ENCODE assay signal across 34 cellular contexts in the genomic region with DNA sequence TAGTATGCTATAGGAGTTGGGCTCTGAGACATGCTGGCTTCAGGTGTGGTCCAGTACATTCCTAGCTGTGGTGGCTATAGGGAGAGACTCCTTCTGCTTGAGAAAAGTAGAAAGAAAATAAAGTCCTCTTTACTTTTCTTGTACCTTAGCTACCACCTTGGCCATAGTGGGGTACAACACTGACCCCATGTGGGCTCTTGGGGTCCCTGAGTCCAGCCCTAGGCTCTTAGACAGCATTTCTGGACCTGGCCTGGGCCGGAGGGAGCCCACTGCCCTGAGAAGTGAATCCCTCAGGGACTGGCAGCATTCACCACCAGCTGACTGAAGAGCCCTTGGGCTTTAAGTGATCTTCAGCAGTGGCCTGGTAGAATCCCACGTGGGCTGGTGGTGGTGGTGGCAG.
"Had no signal": no experiment of that assay in that cellular context is flagged by ENCODE, and none has a peak within 500 bp of the region (broad histone marks: within the 10 kb centered on the region; RNA-seq: fewer than 3 reads in every experiment).

No MANE protein-coding gene starts in this region.

- H3K4me3 ChIP-seq: adrenal gland, body of pancreas, colonic mucosa, esophagus squamous epithelium, gastroesophageal sphincter, heart right ventricle, hepatocyte had no signal

- H3K27me3 Mint-ChIP-seq: activated CD4-positive, alpha-beta memory T cell treated with anti-CD3 and anti-CD28 coated beads for 36 hours; activated CD4-positive, alpha-beta T cell treated with anti-CD3 and anti-CD28 coated beads for 36 hours; activated CD4-positive, alpha-beta T cell treated with anti-CD3 and anti-CD28 coated beads, Interleukin-2, amount 10 ng/mL, durations not matched to agents 24 days and 14 days; activated CD8-positive, alpha-beta memory T cell treated with anti-CD3 and anti-CD28 coated beads, Interleukin-2, amount 10 ng/mL, durations not matched to agents 7 days and 5 days; activated naive CD4-positive, alpha-beta T cell treated with anti-CD3 and anti-CD28 coated beads, Interleukin-2, amount 50 U/mL, for 24 hours; activated naive CD8-positive, alpha-beta T cell treated with anti-CD3 and anti-CD28 coated beads for 36 hours; activated naive CD8-positive, alpha-beta T cell treated with anti-CD3 and anti-CD28 coated beads, Interleukin-2, amount 50 U/mL, for 24 hours; T-helper 17 cell had no signal

- H3K36me3 ChIP-seq: adrenal gland, colonic mucosa, esophagus squamous epithelium, gastroesophageal sphincter, heart right ventricle, WERI-Rb-1 had no signal

- H3K4me3 Mint-ChIP-seq: activated CD4-positive, alpha-beta memory T cell treated with anti-CD3 and anti-CD28 coated beads for 36 hours; activated CD4-positive, alpha-beta T cell treated with anti-CD3 and anti-CD28 coated beads for 36 hours; activated CD4-positive, alpha-beta T cell treated with anti-CD3 and anti-CD28 coated beads, Interleukin-2, amount 10 ng/mL, durations not matched to agents 24 days and 14 days; activated CD8-positive, alpha-beta memory T cell treated with anti-CD3 and anti-CD28 coated beads, Interleukin-2, amount 10 ng/mL, durations not matched to agents 7 days and 5 days; activated CD8-positive, alpha-beta T cell treated with anti-CD3 and anti-CD28 coated beads, Interleukin-2, amount 10 ng/mL, durations not matched to agents 7 days and 5 days; activated naive CD4-positive, alpha-beta T cell treated with anti-CD3 and anti-CD28 coated beads for 36 hours; activated naive CD4-positive, alpha-beta T cell treated with anti-CD3 and anti-CD28 coated beads, Interleukin-2, amount 50 U/mL, for 24 hours; activated naive CD8-positive, alpha-beta T cell treated with anti-CD3 and anti-CD28 coated beads for 36 hours; activated naive CD8-positive, alpha-beta T cell treated with anti-CD3 and anti-CD28 coated beads, Interleukin-2, amount 50 U/mL, for 24 hours; activated T-helper 1 cell treated with anti-CD3 and anti-CD28 coated beads, Interleukin-12 subunit alpha, Interleukin-12 subunit beta, Interleukin-2, Interleukin-4 antibody, amounts not matched to agents 30 ng/mL and 10 ng/mL and 1 ng/mL, durations not matched to agents 14 hours and 24 hours and 36 hours; T-helper 17 cell; T-helper 2 cell treated with Interferon-gamma antibody and Interleukin-4, amounts not matched to agents 5 μg/mL and 100 μg/mL, for 36 hours had no signal

- H2AFZ ChIP-seq: hepatocyte had no signal

- H3K36me3 Mint-ChIP-seq: activated CD4-positive, alpha-beta memory T cell treated with anti-CD3 and anti-CD28 coated beads for 36 hours; activated CD8-positive, alpha-beta memory T cell treated with anti-CD3 and anti-CD28 coated beads, Interleukin-2, amount 10 ng/mL, durations not matched to agents 7 days and 5 days; activated naive CD4-positive, alpha-beta T cell treated with anti-CD3 and anti-CD28 coated beads, Interleukin-2, amount 50 U/mL, for 24 hours; activated naive CD8-positive, alpha-beta T cell treated with anti-CD3 and anti-CD28 coated beads for 36 hours had no signal

- H3K4me1 Mint-ChIP-seq: activated CD4-positive, alpha-beta T cell treated with anti-CD3 and anti-CD28 coated beads for 36 hours; activated CD4-positive, alpha-beta T cell treated with anti-CD3 and anti-CD28 coated beads, Interleukin-2, amount 10 ng/mL, durations not matched to agents 24 days and 14 days; activated CD8-positive, alpha-beta memory T cell treated with anti-CD3 and anti-CD28 coated beads, Interleukin-2, amount 10 ng/mL, durations not matched to agents 7 days and 5 days; activated naive CD4-positive, alpha-beta T cell treated with anti-CD3 and anti-CD28 coated beads, Interleukin-2, amount 50 U/mL, for 24 hours; activated naive CD8-positive, alpha-beta T cell treated with anti-CD3 and anti-CD28 coated beads for 36 hours; activated naive CD8-positive, alpha-beta T cell treated with anti-CD3 and anti-CD28 coated beads, Interleukin-2, amount 50 U/mL, for 24 hours; T-helper 17 cell had no signal

- H3K27me3 ChIP-seq: adrenal gland, body of pancreas, colonic mucosa, esophagus squamous epithelium, gastroesophageal sphincter, heart right ventricle, hepatocyte had no signal

- ATAC-seq: activated CD4-positive, alpha-beta T cell treated with anti-CD3 and anti-CD28 coated beads for 36 hours; activated CD8-positive, alpha-beta memory T cell treated with anti-CD3 and anti-CD28 coated beads, Interleukin-2, amount 10 ng/mL, durations not matched to agents 7 days and 5 days; activated CD8-positive, alpha-beta T cell treated with anti-CD3 and anti-CD28 coated beads, Interleukin-2, amount 10 ng/mL, durations not matched to agents 7 days and 5 days; activated naive CD8-positive, alpha-beta T cell treated with anti-CD3 and anti-CD28 coated beads, Interleukin-2, amount 50 U/mL, for 24 hours; body of pancreas; gastroesophageal sphincter; heart right ventricle; T-helper 17 cell had no signal

- H3K4me1 ChIP-seq: adrenal gland, body of pancreas, colonic mucosa, esophagus squamous epithelium, gastroesophageal sphincter, heart right ventricle had no signal

- H3K4me2 ChIP-seq: hepatocyte had no signal

- H3K27ac Mint-ChIP-seq: activated CD4-positive, alpha-beta memory T cell treated with anti-CD3 and anti-CD28 coated beads for 36 hours; activated CD4-positive, alpha-beta T cell treated with anti-CD3 and anti-CD28 coated beads for 36 hours; activated CD4-positive, alpha-beta T cell treated with anti-CD3 and anti-CD28 coated beads, Interleukin-2, amount 10 ng/mL, durations not matched to agents 24 days and 14 days; activated CD8-positive, alpha-beta memory T cell treated with anti-CD3 and anti-CD28 coated beads, Interleukin-2, amount 10 ng/mL, durations not matched to agents 7 days and 5 days; activated CD8-positive, alpha-beta T cell treated with anti-CD3 and anti-CD28 coated beads, Interleukin-2, amount 10 ng/mL, durations not matched to agents 7 days and 5 days; activated naive CD4-positive, alpha-beta T cell treated with anti-CD3 and anti-CD28 coated beads for 36 hours; activated naive CD4-positive, alpha-beta T cell treated with anti-CD3 and anti-CD28 coated beads, Interleukin-2, amount 50 U/mL, for 24 hours; activated naive CD8-positive, alpha-beta T cell treated with anti-CD3 and anti-CD28 coated beads for 36 hours; activated naive CD8-positive, alpha-beta T cell treated with anti-CD3 and anti-CD28 coated beads, Interleukin-2, amount 50 U/mL, for 24 hours; activated T-helper 1 cell treated with anti-CD3 and anti-CD28 coated beads, Interleukin-12 subunit alpha, Interleukin-12 subunit beta, Interleukin-2, Interleukin-4 antibody, amounts not matched to agents 30 ng/mL and 10 ng/mL and 1 ng/mL, durations not matched to agents 14 hours and 24 hours and 36 hours; activated T-helper 2 cell treated with anti-CD3 and anti-CD28 coated beads, Interferon-gamma antibody, Interleukin-2, Interleukin-4, amounts not matched to agents 10 μg/mL and 5 μg/mL and 100 μg/mL, durations not matched to agents 14 hours and 24 hours and 36 hours; T-helper 17 cell; T-helper 2 cell treated with Interferon-gamma antibody and Interleukin-4, amounts not matched to agents 5 μg/mL and 100 μg/mL, for 36 hours had no signal

- H3K79me2 ChIP-seq: hepatocyte had no signal

- DNase-seq: activated CD4-positive, alpha-beta memory T cell treated with anti-CD3 and anti-CD28 coated beads for 36 hours; activated CD4-positive, alpha-beta T cell treated with anti-CD3 and anti-CD28 coated beads for 36 hours; activated CD4-positive, alpha-beta T cell treated with anti-CD3 and anti-CD28 coated beads, Interleukin-2, amount 10 ng/mL, durations not matched to agents 24 days and 14 days; activated CD4-positive, CD25-positive, alpha-beta regulatory T cell; activated CD4-positive, CD25-positive, alpha-beta regulatory T cell treated with anti-CD3 and anti-CD28 coated beads, Interleukin-2, amount 50 U/mL, for 72 hours; activated CD8-positive, alpha-beta memory T cell treated with anti-CD3 and anti-CD28 coated beads, Interleukin-2, amount 10 ng/mL, durations not matched to agents 7 days and 5 days; activated CD8-positive, alpha-beta memory T cell treated with anti-CD3 and anti-CD28 coated beads, Interleukin-2, amount 50 U/mL, for 4 hours; activated CD8-positive, alpha-beta T cell treated with anti-CD3 and anti-CD28 coated beads, Interleukin-2, amount 10 ng/mL, durations not matched to agents 7 days and 5 days; activated effector memory CD4-positive, alpha-beta T cell treated with anti-CD3 and anti-CD28 coated beads, Interleukin-2, amount 50 U/mL, for 16 hours; activated naive CD4-positive, alpha-beta T cell treated with anti-CD3 and anti-CD28 coated beads for 36 hours; activated naive CD8-positive, alpha-beta T cell treated with anti-CD3 and anti-CD28 coated beads for 36 hours; activated naive CD8-positive, alpha-beta T cell treated with anti-CD3 and anti-CD28 coated beads, Interleukin-2, amount 50 U/mL, for 24 hours; activated T-cell treated with anti-CD3 and anti-CD28 coated beads, Interleukin-2, amount 50 U/mL, for 1 hour; activated T-cell treated with anti-CD3 and anti-CD28 coated beads, Interleukin-2, amount 50 U/mL, for 48 hours; adrenal gland; amygdala; aorta; body of pancreas; caudate nucleus; colonic mucosa; effector memory CD4-positive, alpha-beta T cell; erythroblast; esophagus squamous epithelium; foreskin melanocyte; heart right ventricle; T-helper 17 cell; T1000; WERI-Rb-1 had no signal

- H3K9me3 ChIP-seq: adrenal gland, body of pancreas, colonic mucosa, esophagus squamous epithelium had no signal

- H3K27ac ChIP-seq: adrenal gland, body of pancreas, colonic mucosa, esophagus squamous epithelium, gastroesophageal sphincter, heart right ventricle, hepatocyte, WERI-Rb-1 had no signal

- H3K9me3 Mint-ChIP-seq: activated CD4-positive, alpha-beta T cell treated with anti-CD3 and anti-CD28 coated beads, Interleukin-2, amount 10 ng/mL, durations not matched to agents 24 days and 14 days had no signal
